8 cellular contexts compared by ENCODE assay signal in the genomic region with DNA sequence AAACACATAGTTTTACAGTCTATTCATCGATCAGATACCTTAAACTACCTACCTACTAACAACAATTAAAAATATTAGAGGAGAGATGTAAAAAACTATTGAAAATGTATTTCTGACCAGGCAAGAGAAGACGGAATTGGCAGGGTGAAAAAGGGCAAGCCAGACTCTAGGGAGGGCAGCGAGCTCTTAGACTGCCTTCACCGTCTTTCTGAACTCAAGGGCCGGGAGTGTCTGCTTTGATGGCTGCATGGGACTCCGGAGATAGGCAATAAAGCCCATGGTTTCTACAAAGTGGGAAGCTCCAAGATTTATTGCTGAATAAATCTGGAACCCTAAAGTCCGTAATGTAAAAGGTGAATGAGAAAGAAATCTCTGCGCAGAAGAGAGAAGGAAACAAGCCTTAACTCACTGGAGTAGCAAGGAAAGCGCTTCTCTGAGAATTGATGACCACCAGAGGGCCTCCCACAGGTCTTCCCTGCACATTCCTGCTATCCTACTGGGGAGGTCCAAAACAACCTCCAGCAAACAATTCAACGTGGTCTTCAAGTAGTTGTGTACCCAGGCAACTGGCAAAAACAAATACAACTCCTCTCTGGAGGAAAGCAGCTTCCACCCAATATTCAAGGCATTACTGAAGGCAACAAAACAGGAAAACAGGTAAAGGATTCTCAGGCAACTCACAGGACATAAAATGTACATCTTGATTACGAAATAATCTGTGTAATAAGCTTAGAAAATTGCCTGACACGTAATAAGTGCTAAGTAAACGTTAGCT.
DNase-seq lines count a peak whose midpoint lies in the region; ATAC-seq and TF ChIP-seq lines count a peak whose summit lies in the region.

No MANE protein-coding gene starts in this region.

- H3K4me1 ChIP-seq in HEK293 (ENCODE audit: control insufficient read depth, insufficient read depth, low read length) = no peaks in the 10 kb centered on the region
- H3K4me1 ChIP-seq in uterus = no peaks in the 10 kb centered on the region
- no peaks in the 10 kb centered on the region for H3K4me1 ChIP-seq in sigmoid colon

- peaks cover 14% of the 10 kb centered on the region for H3K4me1 Mint-ChIP-seq in glutamatergic neuron (ENCODE audit: low read depth, unreplicated experiment)
- no peaks in the 10 kb centered on the region for H3K4me1 Mint-ChIP-seq in activated CD8-positive, alpha-beta T cell treated with anti-CD3 and anti-CD28 coated beads, Interleukin-2, amount 10 ng/mL, durations not matched to agents 7 days and 5 days (ENCODE audit: low read depth)
- H3K4me1 Mint-ChIP-seq in activated CD8-positive, alpha-beta T cell treated with anti-CD3 and anti-CD28 coated beads for 36 hours (ENCODE audit: low read depth) = no peaks in the 10 kb centered on the region

- no peak for TF ChIP-seq EP300 in sigmoid colon (IDR thresholded peaks at IDR 0.05)

- H3K36me3 Mint-ChIP-seq in glutamatergic neuron (ENCODE audit: unreplicated experiment) = no peaks in the 10 kb centered on the region
- no peaks in the 10 kb centered on the region for H3K36me3 Mint-ChIP-seq in activated CD8-positive, alpha-beta T cell treated with anti-CD3 and anti-CD28 coated beads, Interleukin-2, amount 10 ng/mL, durations not matched to agents 7 days and 5 days (ENCODE audit: low read depth)
- H3K36me3 Mint-ChIP-seq in activated CD8-positive, alpha-beta T cell treated with anti-CD3 and anti-CD28 coated beads for 36 hours (ENCODE audit: low read depth) = no peaks in the 10 kb centered on the region

- H3K27me3 ChIP-seq in uterus = no peaks in the 10 kb centered on the region
- no peaks in the 10 kb centered on the region for H3K27me3 ChIP-seq in sigmoid colon

- H3K9me3 Mint-ChIP-seq in glutamatergic neuron (ENCODE audit: unreplicated experiment) = peaks cover 6% of the 10 kb centered on the region
- H3K9me3 Mint-ChIP-seq in activated CD8-positive, alpha-beta T cell treated with anti-CD3 and anti-CD28 coated beads, Interleukin-2, amount 10 ng/mL, durations not matched to agents 7 days and 5 days (ENCODE audit: insufficient read depth) = no peaks in the 10 kb centered on the region
- no peaks in the 10 kb centered on the region for H3K9me3 Mint-ChIP-seq in activated CD8-positive, alpha-beta T cell treated with anti-CD3 and anti-CD28 coated beads for 36 hours

- H3K27ac ChIP-seq in HEK293 (ENCODE audit: extremely low read depth, low read depth, low read length) (no peak overlapping the region), uterus (no peak overlapping the region), sigmoid colon (no peak overlapping the region)

- H3K36me3 ChIP-seq in HEK293 (ENCODE audit: control insufficient read depth in 2 of 2, insufficient read depth in 1 of 2, low read length in 2 of 2) = no peaks in the 10 kb centered on the region
- no peaks in the 10 kb centered on the region for H3K36me3 ChIP-seq in uterus
- no peaks in the 10 kb centered on the region for H3K36me3 ChIP-seq in sigmoid colon

- H3K27me3 Mint-ChIP-seq in glutamatergic neuron (ENCODE audit: unreplicated experiment) = peaks cover 3% of the 10 kb centered on the region
- H3K27me3 Mint-ChIP-seq in activated CD8-positive, alpha-beta T cell treated with anti-CD3 and anti-CD28 coated beads, Interleukin-2, amount 10 ng/mL, durations not matched to agents 7 days and 5 days (ENCODE audit: low read depth) = peaks cover 5% of the 10 kb centered on the region
- H3K27me3 Mint-ChIP-seq in activated CD8-positive, alpha-beta T cell treated with anti-CD3 and anti-CD28 coated beads for 36 hours = no peaks in the 10 kb centered on the region

- H3K27ac Mint-ChIP-seq in glutamatergic neuron (ENCODE audit: unreplicated experiment) = no peak overlapping the region
- H3K27ac Mint-ChIP-seq in activated CD8-positive, alpha-beta T cell treated with anti-CD3 and anti-CD28 coated beads, Interleukin-2, amount 10 ng/mL, durations not matched to agents 7 days and 5 days = no peak overlapping the region
- H3K27ac Mint-ChIP-seq in activated CD8-positive, alpha-beta T cell treated with anti-CD3 and anti-CD28 coated beads for 36 hours = no peak overlapping the region

- no peak for ATAC-seq in activated CD8-positive, alpha-beta T cell treated with anti-CD3 and anti-CD28 coated beads, Interleukin-2, amount 10 ng/mL, durations not matched to agents 7 days and 5 days
- no peak for ATAC-seq in activated CD8-positive, alpha-beta T cell treated with anti-CD3 and anti-CD28 coated beads for 36 hours

- peak overlapping the region; percentile 20 for H3K4me3 Mint-ChIP-seq in glutamatergic neuron (ENCODE audit: unreplicated experiment)
- H3K4me3 Mint-ChIP-seq in activated CD8-positive, alpha-beta T cell treated with anti-CD3 and anti-CD28 coated beads, Interleukin-2, amount 10 ng/mL, durations not matched to agents 7 days and 5 days = no peak overlapping the region
- H3K4me3 Mint-ChIP-seq in activated CD8-positive, alpha-beta T cell treated with anti-CD3 and anti-CD28 coated beads for 36 hours = no peak overlapping the region

- TF ChIP-seq CTCF in HEK293 (tag by site-specific recombination; IDR thresholded peaks at IDR 0.05) (0 out of 2 replicates have a peak, but pooled peaks have one; percentile 29), glutamatergic neuron (IDR thresholded peaks at IDR 0.05; ENCODE audit: partially characterized antibody, unreplicated experiment) (peak; percentile 53), uterus (IDR thresholded peaks at IDR 0.05) (peak in 1 of 4 experiments; percentile 2), sigmoid colon (IDR thresholded peaks at IDR 0.05) (no peak)
- no peak for TF ChIP-seq CTCF in activated CD8-positive, alpha-beta T cell treated with anti-CD3 and anti-CD28 coated beads for 36 hours (IDR thresholded peaks at IDR 0.05)

- TF ChIP-seq POLR2A in uterus (IDR thresholded peaks at IDR 0.05) (no peak), sigmoid colon (IDR thresholded peaks at IDR 0.05) (no peak)

- CTCF ChIA-PET in HEK293 (lab: Yijun Ruan, JAX) = interaction anchor here (0.6 to 2.2 kb wide), 25 partner anchors 9 to 1453 kb away, joined by 3 to 15 read pairs (median 3); no protein-coding TSS in a partner anchor
- CTCF ChIA-PET in activated CD8-positive, alpha-beta T cell treated with anti-CD3 and anti-CD28 coated beads, Interleukin-2, amount 10 ng/mL, durations not matched to agents 7 days and 5 days (lab: Charles Lee) = no interaction called here
- CTCF ChIA-PET in activated CD8-positive, alpha-beta T cell treated with anti-CD3 and anti-CD28 coated beads for 36 hours (lab: Charles Lee) = interaction anchor here (1.0 to 1.3 kb wide), 2 partner anchors 13 to 17 kb away, joined by 3 to 4 read pairs; no protein-coding TSS in a partner anchor

- WGBS in sigmoid colon, 2 donors = 61 to 68% methylated on average over 13 of the region's 13 CpGs

- H3K4me3 ChIP-seq in HEK293 (ENCODE audit: low read depth, low read length) (no peak overlapping the region), uterus (no peak overlapping the region), sigmoid colon (no peak overlapping the region)

- POLR2A ChIA-PET in HEK293 (lab: Yijun Ruan, JAX) = no interaction called here
- POLR2A ChIA-PET in activated CD8-positive, alpha-beta T cell treated with anti-CD3 and anti-CD28 coated beads, Interleukin-2, amount 10 ng/mL, durations not matched to agents 7 days and 5 days (lab: Charles Lee) = no interaction called here
- POLR2A ChIA-PET in activated CD8-positive, alpha-beta T cell treated with anti-CD3 and anti-CD28 coated beads for 36 hours (lab: Charles Lee) = interaction anchor here (0.9 kb wide), 1 partner anchor 52 kb away, joined by 3 read pairs; no protein-coding TSS in a partner anchor

- DNase-seq in A172 (ENCODE audit: low spot score) = peak; percentile 62
- DNase-seq in SHP77 (lab: John Stamatoyannopoulos, UW) = peak; percentile 78 to 79
- DNase-seq in glutamatergic neuron = peak; percentile 43
- no peak for DNase-seq in activated CD8-positive, alpha-beta T cell treated with anti-CD3 and anti-CD28 coated beads, Interleukin-2, amount 10 ng/mL, durations not matched to agents 7 days and 5 days
- no peak for DNase-seq in uterus
- DNase-seq in activated CD8-positive, alpha-beta T cell treated with anti-CD3 and anti-CD28 coated beads for 36 hours = no peak
- DNase-seq in sigmoid colon = no peak

- H3K9me3 ChIP-seq in HEK293 (ENCODE audit: control insufficient read depth, insufficient read depth, low read depth, low read length) = no peaks in the 10 kb centered on the region
- H3K9me3 ChIP-seq in uterus = no peaks in the 10 kb centered on the region
- H3K9me3 ChIP-seq in sigmoid colon = no peaks in the 10 kb centered on the region

- intact Hi-C loops in uterus (cut with DNase I; ENCODE audit: low total_unique reads) = no loop called here
- intact Hi-C loops in activated CD8-positive, alpha-beta T cell treated with anti-CD3 and anti-CD28 coated beads for 36 hours (cut with micrococcal nuclease) = no loop called here
- intact Hi-C loops in sigmoid colon (cut with DNase I) = no loop called here

TF ChIP-seq in HEK293, 187 proteins besides CTCF, POLR2A, EP300 and RAD21 (continues in another document):
- TF ChIP-seq ZNF404 (tag by site-specific recombination; IDR thresholded peaks at IDR 0.05) = no peak
- TF ChIP-seq ZNF555 (tag by site-specific recombination; conservative IDR thresholded peaks at IDR 0.05) = no peak
- no peak for TF ChIP-seq HOXD13 (CRISPR knock-in tag; IDR thresholded peaks at IDR 0.05; ENCODE audit: borderline replicate concordance)
- no peak for TF ChIP-seq ZNF350 (tag by site-specific recombination; IDR thresholded peaks at IDR 0.05)
- TF ChIP-seq ZNF121 (tag by site-specific recombination; IDR thresholded peaks at IDR 0.05) = no peak
- no peak for TF ChIP-seq KLF10 (tag by site-specific recombination; IDR thresholded peaks at IDR 0.05)
- no peak for TF ChIP-seq ZNF513 (tag by site-specific recombination; IDR thresholded peaks at IDR 0.05)

Comparison
In these comparisons a context has a peak if more than half of its experiments do, and no peak if none do; other contexts are left out.
1. DNase-seq: peak in A172 (single experiment), SHP77 (2 of 2) and glutamatergic neuron (single experiment); none in activated CD8-positive, alpha-beta T cell treated with anti-CD3 and anti-CD28 coated beads, Interleukin-2, amount 10 ng/mL, durations not matched to agents 7 days and 5 days (single experiment), uterus (0 of 2), activated CD8-positive, alpha-beta T cell treated with anti-CD3 and anti-CD28 coated beads for 36 hours (single experiment) and sigmoid colon (single experiment).
2. CTCF ChIP-seq: peak in HEK293 (single experiment) and glutamatergic neuron (single experiment); none in activated CD8-positive, alpha-beta T cell treated with anti-CD3 and anti-CD28 coated beads for 36 hours (single experiment) and sigmoid colon (0 of 4).